In genomic region chr15:78931439-78931981, GRCh38 we compare ENCODE assay signal across 18 cellular contexts. TPM values are rescaled to one million over a fixed set of nuclear protein-coding genes. Genes with fewer than 3 reads are reported as not detected.
DNase-seq lines count a peak whose midpoint lies in the region; ATAC-seq and TF ChIP-seq lines count a peak whose summit lies in the region.
"Had no signal": no experiment of that assay in that cellular context is flagged by ENCODE, and none has a peak within 500 bp of the region (broad histone marks: within the 10 kb centered on the region; RNA-seq: fewer than 3 reads in every experiment).

No MANE protein-coding gene starts in this region.

- H3K4me1 Mint-ChIP-seq in endodermal cell: no peaks in the 10 kb centered on the region
- H3K4me1 Mint-ChIP-seq: activated naive CD4-positive, alpha-beta T cell treated with anti-CD3 and anti-CD28 coated beads, Interleukin-2, amount 50 U/mL, for 24 hours; neural crest cell had no signal

- no peak overlapping the region for H3K4me2 ChIP-seq in Karpas-422 (ENCODE audit: low read depth, low read length, poor library complexity, severe bottlenecking)

- H3K9me3 Mint-ChIP-seq in endodermal cell: no peaks in the 10 kb centered on the region
- H3K9me3 Mint-ChIP-seq: activated naive CD4-positive, alpha-beta T cell treated with anti-CD3 and anti-CD28 coated beads, Interleukin-2, amount 50 U/mL, for 24 hours; neural crest cell had no signal

- peaks cover 25% of the 10 kb centered on the region for H3K36me3 Mint-ChIP-seq in endodermal cell (ENCODE audit: low read depth)
- H3K36me3 Mint-ChIP-seq: activated naive CD4-positive, alpha-beta T cell treated with anti-CD3 and anti-CD28 coated beads, Interleukin-2, amount 50 U/mL, for 24 hours had no signal

- H4K20me1 ChIP-seq in Karpas-422 (ENCODE audit: insufficient read depth, low read depth, low read length): no peaks in the 10 kb centered on the region

- 89 to 91% methylated on average over 9 to 14 of the region's 14 CpGs for WGBS in endodermal cell (ENCODE audit: insufficient coverage in 1 of 2, insufficient read length in 1 of 2), 2 experiments
- WGBS in psoas muscle, 3 donors: 48 to 66% (median 50%) methylated on average over 14 of the region's 14 CpGs

- H3K4me1 ChIP-seq in Panc1 (ENCODE audit: control insufficient read depth, insufficient read depth, low read length) (peaks cover 78% of the 10 kb centered on the region), endodermal cell (ENCODE audit: control insufficient read depth, insufficient read depth, low read length) (no peaks in the 10 kb centered on the region), psoas muscle (peaks cover 12% of the 10 kb centered on the region), Karpas-422 (ENCODE audit: low read length) (no peaks in the 10 kb centered on the region)
- H3K4me1 ChIP-seq: Peyer's patch had no signal

- H3K4me3 Mint-ChIP-seq in endodermal cell: no peak overlapping the region
- H3K4me3 Mint-ChIP-seq: activated naive CD4-positive, alpha-beta T cell treated with anti-CD3 and anti-CD28 coated beads, Interleukin-2, amount 50 U/mL, for 24 hours; neural crest cell had no signal

- H3K4me3 ChIP-seq in AG04450 (ENCODE audit: low read depth, low read length): no peak overlapping the region
- H3K4me3 ChIP-seq in Panc1 (ENCODE audit: low read depth in 2 of 2, low read length in 2 of 2): no peak overlapping the region
- no peak overlapping the region for H3K4me3 ChIP-seq in endodermal cell (ENCODE audit: low read length)
- H3K4me3 ChIP-seq in psoas muscle: no peak overlapping the region
- no peak overlapping the region for H3K4me3 ChIP-seq in Karpas-422 (ENCODE audit: low read length)
- H3K4me3 ChIP-seq: heart right ventricle, Peyer's patch had no signal

- in situ Hi-C loops in Panc1 (cut with HindIII; ENCODE audit: low pct_unique_long_range_greater_than_20kb, low sequenced_read_pairs): no loop called here

- H3K27ac Mint-ChIP-seq in endodermal cell: no peak overlapping the region
- H3K27ac Mint-ChIP-seq: activated naive CD4-positive, alpha-beta T cell treated with anti-CD3 and anti-CD28 coated beads, Interleukin-2, amount 50 U/mL, for 24 hours had no signal

- H3K27me3 ChIP-seq in AG04450 (ENCODE audit: control insufficient read depth, insufficient read depth, low read length) (peaks cover 7% of the 10 kb centered on the region), Panc1 (ENCODE audit: control insufficient read depth, insufficient read depth, low read length) (no peaks in the 10 kb centered on the region), endodermal cell (ENCODE audit: control insufficient read depth, insufficient read depth, low read length, poor library complexity, severe bottlenecking) (no peaks in the 10 kb centered on the region), psoas muscle (ENCODE audit: insufficient read depth in 3 of 3, low read length in 2 of 3) (no peaks in the 10 kb centered on the region), Karpas-422 (ENCODE audit: low read length) (no peaks in the 10 kb centered on the region)
- H3K27me3 ChIP-seq: heart right ventricle, Peyer's patch had no signal

- DNase-seq in AG04450 (ENCODE audit: low read depth, low spot score): no peak
- no peak for DNase-seq in Panc1 (ENCODE audit: low read depth, low spot score)
- peak; percentile 37 for DNase-seq in endodermal cell
- peak in 1 of 2 donors; percentile 76 for DNase-seq in psoas muscle
- DNase-seq in stimulated activated naive CD4-positive, alpha-beta T cell (lab: John Stamatoyannopoulos, UW): no peak
- no peak for DNase-seq in NCI-H2227 (lab: John Stamatoyannopoulos, UW; ENCODE audit: unreplicated experiment)
- DNase-seq in Karpas-422: no peak
- DNase-seq: activated CD4-positive, alpha-beta T cell treated with anti-CD3 and anti-CD28 coated beads for 4 hours; activated CD8-positive, alpha-beta memory T cell treated with anti-CD3 and anti-CD28 coated beads, Interleukin-2, amount 50 U/mL, for 48 hours; COR-L47; heart right ventricle; NCI-H2029 treated with DMSO at 0.1 percent for 48 hours; NCI-H526 treated with DMSO at 0.1 percent for 48 hours; Peyer's patch; retina had no signal

- H3K9ac ChIP-seq in endodermal cell (ENCODE audit: extremely low read depth, low read length, poor library complexity, severe bottlenecking): no peak overlapping the region
- no peak overlapping the region for H3K9ac ChIP-seq in Karpas-422 (ENCODE audit: low read length)

- H3K9me2 ChIP-seq in Karpas-422 (replicated peaks; ENCODE audit: insufficient read depth, low read length): no peaks in the 10 kb centered on the region

- POLR2A ChIA-PET in AG04450 (lab: Yijun Ruan, JAX): interaction anchor here (0.6 to 1.6 kb wide), 3 partner anchors 26 to 124 kb away, joined by 3 to 5 read pairs (median 4); no protein-coding TSS in a partner anchor
- POLR2A ChIA-PET in Panc1 (lab: Charles Lee): no interaction called here

- TF ChIP-seq CTCF in AG04450 (IDR thresholded peaks at IDR 0.05; ENCODE audit: low read depth, low read length) (no peak), Panc1 (IDR thresholded peaks at IDR 0.05) (no peak), endodermal cell (conservative IDR thresholded peaks at IDR 0.05) (no peak), psoas muscle (IDR thresholded peaks at IDR 0.05) (no peak)

- ATAC-seq in Panc1 (peak; percentile 25), psoas muscle (peak; percentile 42 to 83 (median 70)), HG02973 (IDR thresholded peaks at IDR 0.05; ENCODE audit: unreplicated experiment) (no peak)

- intact Hi-C loops in Panc1 (cut with micrococcal nuclease; ENCODE audit: unreplicated experiment): loop anchor here (5.0 kb wide), 1 partner anchor 46 kb away; no protein-coding TSS in a partner anchor
- intact Hi-C loops in psoas muscle (cut with DNase I): no loop called here

- H3K36me3 ChIP-seq in Panc1 (ENCODE audit: control insufficient read depth, insufficient read depth, low read length): no peaks in the 10 kb centered on the region; the same call in none of the 2 replicates
- peaks cover 19% of the 10 kb centered on the region for H3K36me3 ChIP-seq in endodermal cell (ENCODE audit: control insufficient read depth, insufficient read depth, low read length)
- peaks cover 0 to 57% of the 10 kb centered on the region in 2 donors for H3K36me3 ChIP-seq in psoas muscle (ENCODE audit: insufficient read depth in 1 of 2, low read depth in 1 of 2)
- no peaks in the 10 kb centered on the region; the same call in 1 of the 2 replicates for H3K36me3 ChIP-seq in Karpas-422 (ENCODE audit: insufficient read depth, low read length)

- no peak overlapping the region for H2AFZ ChIP-seq in Karpas-422 (ENCODE audit: low read length)

- no TSS peak for BruUV-seq in Panc1 (replicated peaks; lab: Mats Ljungman, UMichigan)

- H3K27me3 Mint-ChIP-seq in endodermal cell (ENCODE audit: insufficient read depth): no peaks in the 10 kb centered on the region

- H3K79me2 ChIP-seq in Karpas-422 (ENCODE audit: low read length): no peaks in the 10 kb centered on the region

- peak overlapping the region; percentile 65 for H3K27ac ChIP-seq in AG04450 (ENCODE audit: low read depth, low read length)
- peak overlapping the region; percentile 97 for H3K27ac ChIP-seq in Panc1 (ENCODE audit: low read length)
- H3K27ac ChIP-seq in endodermal cell (ENCODE audit: low read depth, low read length): no peak overlapping the region
- H3K27ac ChIP-seq in psoas muscle: peak overlapping the region; percentile 74
- H3K27ac ChIP-seq in Karpas-422 (ENCODE audit: low read length): no peak overlapping the region

- CTCF ChIA-PET in AG04450 (lab: Charles Lee) (interaction anchor here (0.5 to 1.4 kb wide), 2 partner anchors 48 to 54 kb away, joined by 4 to 5 read pairs; no protein-coding TSS in a partner anchor), Panc1 (lab: Charles Lee) (interaction anchor here (0.9 to 1.0 kb wide), 2 partner anchors 21 to 41 kb away, joined by 4 read pairs; no protein-coding TSS in a partner anchor)

- H3K9me3 ChIP-seq in AG04450 (ENCODE audit: control insufficient read depth, insufficient read depth, low read length) (no peaks in the 10 kb centered on the region; the same call in 1 of the 2 replicates), Panc1 (ENCODE audit: control insufficient read depth, insufficient read depth, low read depth, low read length) (no peaks in the 10 kb centered on the region), endodermal cell (ENCODE audit: control insufficient read depth, low read length) (no peaks in the 10 kb centered on the region), psoas muscle (no peaks in the 10 kb centered on the region), Karpas-422 (ENCODE audit: low read length) (no peaks in the 10 kb centered on the region)
- H3K9me3 ChIP-seq: heart right ventricle, Peyer's patch had no signal

RNA-seq across cellular contexts. Expression of gene CTSH, which starts 13.3 kb away (rescaled TPM):
- polyA plus RNA-seq in AG04450 (2011; rRNA removed) (4.8 and 5.6 TPM in 2 replicates), psoas muscle (10 to 100 TPM; 27.3 to 52.6 (median 29.7) TPM)
- polyA minus RNA-seq in AG04450 (2011; rRNA and poly(A)+ RNA removed): 2.0 and 2.9 TPM in 2 replicates
- total RNA-seq in Panc1 (2021; ENCODE audit: unreplicated experiment) (178 TPM), endodermal cell (100 to 1,000 TPM in 1 of 2 donors, 10 to 100 TPM in 1; 61.9 to 101 TPM), psoas muscle (10 to 100 TPM; 16.0 to 38.1 (median 28.0) TPM)
- 168 TPM for polyA plus RNA-seq in Panc1 (2012; ENCODE audit: insufficient read length)
- 24.6 TPM for polyA plus RNA-seq in endodermal cell (2013, experiment 1 of 2)
- polyA plus RNA-seq in endodermal cell (2013, experiment 2 of 2): 21.8 TPM
- 61.0 and 76.4 TPM in 2 replicates for total RNA-seq in Karpas-422 (2014; rRNA removed; shearing (Covaris generic); ENCODE audit: low replicate concordance)

RNA-seq across cellular contexts. Expression of gene MORF4L1, which starts 58.8 kb away (rescaled TPM):
- polyA plus RNA-seq in AG04450 (2011; rRNA removed) (355 and 426 TPM in 2 replicates), psoas muscle (100 to 1,000 TPM; 288 to 679 (median 327) TPM)
- polyA minus RNA-seq in AG04450 (2011; rRNA and poly(A)+ RNA removed): 79.9 and 120 TPM in 2 replicates
- total RNA-seq in Panc1 (2021; ENCODE audit: unreplicated experiment) (360 TPM), endodermal cell (100 to 1,000 TPM; 457 to 505 TPM), psoas muscle (100 to 1,000 TPM; 262 to 357 (median 341) TPM)
- polyA plus RNA-seq in Panc1 (2012; ENCODE audit: insufficient read length): 283 TPM
- polyA plus RNA-seq in endodermal cell (2013, experiment 1 of 2): 438 TPM
- polyA plus RNA-seq in endodermal cell (2013, experiment 2 of 2): 420 TPM
- total RNA-seq in Karpas-422 (2014; rRNA removed; shearing (Covaris generic); ENCODE audit: low replicate concordance): 146 and 213 TPM in 2 replicates

Comparison
In these comparisons a context has a peak if more than half of its experiments do, and no peak if none do; other contexts are left out.
1. H3K27ac ChIP-seq: peak in AG04450 (single experiment), Panc1 (single experiment) and psoas muscle (single experiment); none in endodermal cell (single experiment) and Karpas-422 (single experiment).